21 cellular contexts compared by ENCODE assay signal in genomic region chr14:55912344-55912743, GRCh38.
"Had no signal": no experiment of that assay in that cellular context is flagged by ENCODE, and none has a peak within 500 bp of the region (broad histone marks: within the 10 kb centered on the region; RNA-seq: fewer than 3 reads in every experiment).

No MANE protein-coding gene starts in this region.

- H3K79me2 ChIP-seq: hepatocyte had no signal

- H3K27ac ChIP-seq: epithelial cell of prostate, esophagus squamous epithelium, hepatocyte, psoas muscle, right lobe of liver, suprapubic skin, thyroid gland, uterus had no signal

- H3K27me3 ChIP-seq: hepatocyte, right lobe of liver, suprapubic skin, thyroid gland, uterus had no signal

- ATAC-seq: left colon; left ventricle myocardium superior; psoas muscle; right lobe of liver; stimulated activated effector memory CD8-positive, alpha-beta T cell treated with anti-CD3 and anti-CD28 coated beads, Interleukin-12 subunit alpha, Interleukin-12 subunit beta, amount 100 ng/mL, for 72 hours; stimulated activated naive CD8-positive, alpha-beta T cell treated with anti-CD3 and anti-CD28 coated beads, Interleukin-15, Interleukin-2, amounts not matched to agents 100 U/mL and 50 U/mL, for 24 hours had no signal

- H3K4me1 ChIP-seq: psoas muscle, right lobe of liver, thyroid gland, uterus had no signal

- H3K36me3 ChIP-seq: esophagus squamous epithelium, right lobe of liver, suprapubic skin, thyroid gland, uterus had no signal

- H3K4me3 ChIP-seq: esophagus squamous epithelium, hepatocyte, lung, psoas muscle, right lobe of liver, suprapubic skin, thyroid gland, uterus had no signal

- H3K9me3 ChIP-seq: psoas muscle, right lobe of liver, suprapubic skin, thyroid gland, uterus had no signal

- H3K4me2 ChIP-seq: hepatocyte had no signal

- DNase-seq: effector memory CD4-positive, alpha-beta T cell; esophagus squamous epithelium; foreskin fibroblast; head of caudate nucleus; kidney; left colon; left ventricle myocardium superior; mesendoderm; naive B cell; psoas muscle; right lobe of liver; stimulated activated CD4-positive, alpha-beta T cell treated with anti-CD3 and anti-CD28 coated beads, Interleukin-4, amount 100 ng/mL, for 1 hour; stimulated activated CD8-positive, alpha-beta memory T cell treated with anti-CD3 and anti-CD28 coated beads, Interleukin-4, amount 100 ng/mL, for 48 hours; stimulated activated naive CD8-positive, alpha-beta T cell treated with anti-CD3 and anti-CD28 coated beads, Interleukin-15, Interleukin-2, amounts not matched to agents 100 U/mL and 50 U/mL, for 24 hours; thyroid gland; uterus had no signal

- H2AFZ ChIP-seq: hepatocyte had no signal
